ENCODE assay signal across 18 cellular contexts in genomic region chr1:36851087-36851486, GRCh38.
A peak's percentile ranks its signal among the peaks of the same experiment; 100 is the strongest.
DNase-seq lines count a peak whose midpoint lies in the region; ATAC-seq, FAIRE-seq and TF ChIP-seq lines count a peak whose summit lies in the region.
"Had no signal": no experiment of that assay in that cellular context is flagged by ENCODE, and none has a peak within 500 bp of the region (broad histone marks: within the 10 kb centered on the region; RNA-seq: fewer than 3 reads in every experiment).

No MANE protein-coding gene starts in this region.

- CTCF ChIA-PET in K562 (lab: Yijun Ruan, JAX; ENCODE audit: low intra/inter-chr PET ratio), result no interaction called here

- no peak for ATAC-seq in K562
- no peak for ATAC-seq in omental fat pad (ENCODE audit: low FRiP score)
- ATAC-seq in HG03342 (IDR thresholded peaks at IDR 0.05; ENCODE audit: unreplicated experiment), result no peak
- ATAC-seq: GM12878, HCT116 had no signal

- no TSS peak for BruUV-seq in K562 (replicated peaks; lab: Mats Ljungman, UMichigan)

- no peak for TF ChIP-seq EP300 in K562 (IDR thresholded peaks at IDR 0.05; ENCODE audit: low read length)

- peak; percentile 78 for DNase-seq in D341Med (ENCODE audit: low spot score)
- DNase-seq in D721Med (ENCODE audit: insufficient read length, low spot score), result peak; percentile 90
- peak; percentile 67 for DNase-seq in NCI-H2227 treated with DMSO at 0.1 percent for 48 hours (lab: John Stamatoyannopoulos, UW)
- DNase-seq in K562 (ENCODE audit: extremely low read depth in 1 of 4, low spot score in 3 of 4), result no peak
- no peak for DNase-seq in omental fat pad (ENCODE audit: low spot score)
- no peak for DNase-seq in HuH-7.5 (ENCODE audit: low spot score)
- DNase-seq: CD4-positive, alpha-beta T cell; COR-L47; DND-41; GOT3; MG63; NCI-H774; Peyer's patch; T-helper 1 cell had no signal

- TF ChIP-seq RAD21 in K562 (CRISPR knock-in tag; conservative IDR thresholded peaks at IDR 0.05 in 1 of 2, IDR thresholded peaks at IDR 0.05 in 1 of 2), result no peak

- no peaks in the 10 kb centered on the region for H3K36me3 ChIP-seq in K562 (ENCODE audit: control insufficient read depth, insufficient read depth, low read length)
- H3K36me3 ChIP-seq: MG63, Peyer's patch, SJSA1 had no signal

- H3K4me3 ChIP-seq in K562, result no peak overlapping the region
- H3K4me3 ChIP-seq: GM12878, MG63, Peyer's patch, SJSA1 had no signal

- no peak overlapping the region for H3K4me2 ChIP-seq in K562 (ENCODE audit: insufficient read depth, low read length)

- POLR2A ChIA-PET in K562 (lab: Yijun Ruan, JAX), result interaction anchor here (0.5 to 1.2 kb wide), 4 partner anchors 14 to 71 kb away, joined by 3 to 6 read pairs (median 4); no protein-coding TSS in a partner anchor

- H3K27me3 ChIP-seq in K562 (ENCODE audit: control insufficient read depth in 2 of 2, insufficient read depth in 2 of 2, low read length in 2 of 2), result peaks cover 43 to 80% of the 10 kb centered on the region in 2 experiments; a peak in 4 of 5 replicates
- H3K27me3 ChIP-seq: Peyer's patch had no signal

- H3K9me3 ChIP-seq in K562 (replicated peaks; ENCODE audit: control insufficient read depth, insufficient read depth, low read depth, low read length), result no peaks in the 10 kb centered on the region
- H3K9me3 ChIP-seq: MG63, Peyer's patch, SJSA1 had no signal

- intact Hi-C loops in K562 (cut with micrococcal nuclease), result no loop called here

- H3K9me1 ChIP-seq in K562 (ENCODE audit: control insufficient read depth, insufficient read depth, low read length), result no peaks in the 10 kb centered on the region

- H2AFZ ChIP-seq in K562 (ENCODE audit: low read depth, low read length), result no peak overlapping the region

- 3% methylated on average over 6 of the region's 6 CpGs for WGBS in K562 (ENCODE audit: insufficient coverage, low coverage, missing lambda C conversion rate)

- no peak overlapping the region for H3K27ac ChIP-seq in K562 (ENCODE audit: extremely low read depth, low read depth, low read length)
- H3K27ac ChIP-seq: Peyer's patch, SJSA1 had no signal

- TF ChIP-seq POLR2A in K562 (conservative IDR thresholded peaks at IDR 0.05), result no peak

- TF ChIP-seq CTCF in D721Med (IDR thresholded peaks at IDR 0.05; ENCODE audit: insufficient read depth, missing control alignments), result no peak
- no peak for TF ChIP-seq CTCF in K562 (IDR thresholded peaks at IDR 0.05 in 2 of 3, conservative IDR thresholded peaks at IDR 0.05 in 1 of 3; ENCODE audit: insufficient read depth in 2 of 3, low read depth in 1 of 3, low read length in 3 of 3)
- no peak for TF ChIP-seq CTCF in omental fat pad (IDR thresholded peaks at IDR 0.05)

- in situ Hi-C loops in K562 (cut with MboI), result no loop called here

- no peaks in the 10 kb centered on the region for H3K4me1 ChIP-seq in K562 (replicated peaks in 1 of 2; ENCODE audit: control insufficient read depth in 2 of 2, insufficient read depth in 2 of 2, low read length in 2 of 2)
- H3K4me1 ChIP-seq: Peyer's patch, SJSA1 had no signal

- peak; percentile 95 for FAIRE-seq in D721Med (lab: Jason Lieb, UNC)
- no peak for FAIRE-seq in K562 (lab: Jason Lieb, UNC)
- FAIRE-seq: GM12878 had no signal

- no peaks in the 10 kb centered on the region for H3K79me2 ChIP-seq in K562 (ENCODE audit: control insufficient read depth, insufficient read depth, low read length)

- no peak overlapping the region for H3K9ac ChIP-seq in K562 (ENCODE audit: insufficient read depth in 1 of 2, low read depth in 2 of 2, low read length in 2 of 2)

- H4K20me1 ChIP-seq in K562 (replicated peaks; ENCODE audit: control insufficient read depth, insufficient read depth, low read length), result peaks cover 28% of the 10 kb centered on the region

TF ChIP-seq in K562, 482 proteins besides CTCF, POLR2A, EP300 and RAD21:
- TF ChIP-seq, protein P1, sequence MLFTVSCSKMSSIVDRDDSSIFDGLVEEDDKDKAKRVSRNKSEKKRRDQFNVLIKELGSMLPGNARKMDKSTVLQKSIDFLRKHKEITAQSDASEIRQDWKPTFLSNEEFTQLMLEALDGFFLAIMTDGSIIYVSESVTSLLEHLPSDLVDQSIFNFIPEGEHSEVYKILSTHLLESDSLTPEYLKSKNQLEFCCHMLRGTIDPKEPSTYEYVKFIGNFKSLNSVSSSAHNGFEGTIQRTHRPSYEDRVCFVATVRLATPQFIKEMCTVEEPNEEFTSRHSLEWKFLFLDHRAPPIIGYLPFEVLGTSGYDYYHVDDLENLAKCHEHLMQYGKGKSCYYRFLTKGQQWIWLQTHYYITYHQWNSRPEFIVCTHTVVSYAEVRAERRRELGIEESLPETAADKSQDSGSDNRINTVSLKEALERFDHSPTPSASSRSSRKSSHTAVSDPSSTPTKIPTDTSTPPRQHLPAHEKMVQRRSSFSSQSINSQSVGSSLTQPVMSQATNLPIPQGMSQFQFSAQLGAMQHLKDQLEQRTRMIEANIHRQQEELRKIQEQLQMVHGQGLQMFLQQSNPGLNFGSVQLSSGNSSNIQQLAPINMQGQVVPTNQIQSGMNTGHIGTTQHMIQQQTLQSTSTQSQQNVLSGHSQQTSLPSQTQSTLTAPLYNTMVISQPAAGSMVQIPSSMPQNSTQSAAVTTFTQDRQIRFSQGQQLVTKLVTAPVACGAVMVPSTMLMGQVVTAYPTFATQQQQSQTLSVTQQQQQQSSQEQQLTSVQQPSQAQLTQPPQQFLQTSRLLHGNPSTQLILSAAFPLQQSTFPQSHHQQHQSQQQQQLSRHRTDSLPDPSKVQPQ (CRISPR knock-in tag; IDR thresholded peaks at IDR 0.05; ENCODE audit: borderline replicate concordance), result no peak
- TF ChIP-seq ZNF780A (CRISPR knock-in tag; IDR thresholded peaks at IDR 0.05), result no peak
- TF ChIP-seq SMAD2 (IDR thresholded peaks at IDR 0.05; ENCODE audit: low read depth, low read length), result no peak
- TF ChIP-seq, protein P2, sequence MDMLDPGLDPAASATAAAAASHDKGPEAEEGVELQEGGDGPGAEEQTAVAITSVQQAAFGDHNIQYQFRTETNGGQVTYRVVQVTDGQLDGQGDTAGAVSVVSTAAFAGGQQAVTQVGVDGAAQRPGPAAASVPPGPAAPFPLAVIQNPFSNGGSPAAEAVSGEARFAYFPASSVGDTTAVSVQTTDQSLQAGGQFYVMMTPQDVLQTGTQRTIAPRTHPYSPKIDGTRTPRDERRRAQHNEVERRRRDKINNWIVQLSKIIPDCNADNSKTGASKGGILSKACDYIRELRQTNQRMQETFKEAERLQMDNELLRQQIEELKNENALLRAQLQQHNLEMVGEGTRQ (CRISPR knock-in tag; IDR thresholded peaks at IDR 0.05), result no peak
- TF ChIP-seq ELF1 (tag; IDR thresholded peaks at IDR 0.05), result no peak
- TF ChIP-seq KLF16 (IDR thresholded peaks at IDR 0.05), result 0 out of 2 replicates have a peak, but pooled peaks have one; percentile 13
- no peak for TF ChIP-seq RNF2 (IDR thresholded peaks at IDR 0.05)
- TF ChIP-seq ZBTB1 (CRISPR knock-in tag; IDR thresholded peaks at IDR 0.05; ENCODE audit: borderline replicate concordance, low read depth), result no peak

Comparison
In these comparisons a context has a peak if more than half of its experiments do, and no peak if none do; other contexts are left out.
1. DNase-seq: peak in D341Med (single experiment), D721Med (single experiment) and NCI-H2227 treated with DMSO at 0.1 percent for 48 hours (single experiment); none in K562 (0 of 4), omental fat pad (single experiment) and HuH-7.5 (single experiment).